In genomic region chr12:49811136-49811535, GRCh38 we compare ENCODE assay signal across 21 cellular contexts. TPM values are rescaled to one million over a fixed set of nuclear protein-coding genes. Genes with fewer than 3 reads are reported as not detected.
DNase-seq lines count a peak whose midpoint lies in the region; ATAC-seq, FAIRE-seq and TF ChIP-seq lines count a peak whose summit lies in the region.
"Had no signal": no experiment of that assay in that cellular context is flagged by ENCODE, and none has a peak within 500 bp of the region (broad histone marks: within the 10 kb centered on the region; RNA-seq: fewer than 3 reads in every experiment).

No MANE protein-coding gene starts in this region.

- no peak for TF ChIP-seq CTCF in dorsolateral prefrontal cortex (IDR thresholded peaks at IDR 0.05 in 54 of 56, conservative IDR thresholded peaks at IDR 0.05 in 2 of 56; ENCODE audit: low read depth in 1 of 56, partially characterized antibody in 56 of 56)
- TF ChIP-seq CTCF in kidney (IDR thresholded peaks at IDR 0.05; ENCODE audit: borderline replicate concordance, extremely low read depth, insufficient read depth), result no peak

- H3K9ac ChIP-seq in BLaER1 (no peak overlapping the region), kidney (ENCODE audit: low read length in 2 of 2) (no peak overlapping the region)

- H3K9me3 ChIP-seq in BLaER1 (no peaks in the 10 kb centered on the region), kidney (ENCODE audit: control insufficient read depth in 1 of 2, low read length in 2 of 2) (no peaks in the 10 kb centered on the region)
- H3K9me3 ChIP-seq: ascending aorta, testis had no signal

- intact Hi-C loops in dorsolateral prefrontal cortex (cut with DNase I) (loop anchor here in 1 of 2 donors (2.0 kb wide), 1 partner anchor 16 kb away; no protein-coding TSS in a partner anchor), kidney (cut with DNase I) (no loop called here)

- no peak for ATAC-seq in GM19452 (IDR thresholded peaks at IDR 0.05; ENCODE audit: unreplicated experiment)
- ATAC-seq: activated CD8-positive, alpha-beta T cell treated with anti-CD3 and anti-CD28 coated beads for 36 hours; activated T-cell treated with anti-CD3 and anti-CD28 coated beads, Interleukin-2, amount 50 U/mL, for 4 hours had no signal

- H3K27ac ChIP-seq in BLaER1 (no peak overlapping the region; the same call in 1 of the 2 replicates), dorsolateral prefrontal cortex (peak overlapping the region in 48 of 59 donors; percentile 9 to 98 (median 94)), kidney (ENCODE audit: low read depth in 2 of 2, low read length in 2 of 2) (no peak overlapping the region)

- peaks cover 24% of the 10 kb centered on the region; the same call in 1 of the 2 replicates for H4K20me1 ChIP-seq in BLaER1

- peak; percentile 79 for DNase-seq in H7
- peak in 1 of 10 donors; percentile 15 for DNase-seq in dorsolateral prefrontal cortex
- DNase-seq in myocyte (ENCODE audit: low read depth), result peak; percentile 65
- DNase-seq in kidney, result no peak
- no peak for DNase-seq in GM19238 (ENCODE audit: insufficient read length, low spot score)
- DNase-seq in RPMI8226, result no peak
- DNase-seq: activated CD8-positive, alpha-beta T cell treated with anti-CD3 and anti-CD28 coated beads for 36 hours; activated naive CD4-positive, alpha-beta T cell treated with anti-CD3 and anti-CD28 coated beads, Interleukin-2, amount 10 ng/mL, durations not matched to agents 7 days and 5 days; activated T-cell treated with anti-CD3 and anti-CD28 coated beads, Interleukin-2, amount 50 U/mL, for 4 hours; CD4-positive, CD25-positive, alpha-beta regulatory T cell; DMS153; GOT3; NCI-H1436; NCI-H69; SHP77 treated with DMSO at 0.1 percent for 48 hours; T-helper 2 cell; testis had no signal

- H3K4me2 ChIP-seq in BLaER1, result peak overlapping the region; percentile 98

- peaks cover 68% of the 10 kb centered on the region for H3K4me1 ChIP-seq in BLaER1
- peaks cover 0 to 5% of the 10 kb centered on the region in 2 donors for H3K4me1 ChIP-seq in kidney (ENCODE audit: control insufficient read depth in 1 of 2, insufficient read depth in 1 of 2, low read depth in 1 of 2, low read length in 2 of 2)

- H3K4me3 ChIP-seq in BLaER1, result no peak overlapping the region
- H3K4me3 ChIP-seq in H7 (ENCODE audit: insufficient read depth, low read depth, low read length), result no peak overlapping the region
- H3K4me3 ChIP-seq in dorsolateral prefrontal cortex, result no peak overlapping the region
- H3K4me3 ChIP-seq in kidney (ENCODE audit: low read length in 2 of 2), result no peak overlapping the region
- H3K4me3 ChIP-seq: ascending aorta, testis had no signal

- H3K27me3 ChIP-seq in BLaER1 (no peaks in the 10 kb centered on the region), H7 (ENCODE audit: control insufficient read depth, insufficient read depth, low read length) (no peaks in the 10 kb centered on the region), dorsolateral prefrontal cortex (no peaks in the 10 kb centered on the region)
- H3K27me3 ChIP-seq: ascending aorta, testis had no signal

- FAIRE-seq in kidney (lab: Jason Lieb, UNC), result no peak
- FAIRE-seq: keratinocyte had no signal

- H3K36me3 ChIP-seq in BLaER1, result peaks cover 11% of the 10 kb centered on the region
- H3K36me3 ChIP-seq in H7 (replicated peaks; ENCODE audit: control insufficient read depth, insufficient read depth, low read length), result 0 out of 2 replicates have a peak, but pooled peaks cover 2% of the 10 kb centered on the region
- peaks cover 0 to 2% of the 10 kb centered on the region in 2 donors for H3K36me3 ChIP-seq in kidney (ENCODE audit: control insufficient read depth in 1 of 2, insufficient read depth in 2 of 2, low read length in 2 of 2)

RNA-seq across cellular contexts. Expression of gene NCKAP5L, which starts 17.1 kb away (rescaled TPM):
- total RNA-seq in H7 (2014; rRNA removed; shearing (Covaris generic)), result 20.0 and 22.3 TPM in 2 replicates
- total RNA-seq in dorsolateral prefrontal cortex, result 10 to 100 TPM; 17.3 to 37.7 (median 25.5) TPM
- 95.7 and 112 TPM in 2 replicates for total RNA-seq in myocyte
- 48.1 TPM for polyA plus RNA-seq in myocyte (2012)
- total RNA-seq in kidney, result 20.6 TPM
- polyA plus RNA-seq in kidney (ENCODE audit: insufficient read depth, low read depth, low replicate concordance), result 7.2 TPM

RNA-seq across cellular contexts. Expression of gene BCDIN3D, which starts 31.8 kb away (rescaled TPM):
- 1.4 and 1.6 TPM in 2 replicates for total RNA-seq in H7 (2014; rRNA removed; shearing (Covaris generic))
- 1 to 10 TPM; 2.4 to 8.0 (median 4.3) TPM for total RNA-seq in dorsolateral prefrontal cortex
- total RNA-seq in myocyte, result 4.3 and 4.9 TPM in 2 replicates
- 4.6 TPM for polyA plus RNA-seq in myocyte (2012)
- total RNA-seq in kidney, result 5.1 TPM
- 4.6 TPM for polyA plus RNA-seq in kidney (ENCODE audit: insufficient read depth, low read depth, low replicate concordance)

Comparison
In these comparisons a context has a peak if more than half of its experiments do, and no peak if none do; other contexts are left out.
1. H3K27ac ChIP-seq: peak in dorsolateral prefrontal cortex (48 of 59); none in BLaER1 (single experiment) and kidney (0 of 2).
2. DNase-seq: peak in H7 (single experiment) and myocyte (single experiment); none in kidney (single experiment), GM19238 (single experiment) and RPMI8226 (single experiment).